In genomic region chrX:120839506-120839905, GRCh38 we compare ENCODE assay signal across 28 cellular contexts. TPM values are rescaled to one million over a fixed set of nuclear protein-coding genes. Genes with fewer than 3 reads are reported as not detected.
DNase-seq lines count a peak whose midpoint lies in the region; ATAC-seq, FAIRE-seq and TF ChIP-seq lines count a peak whose summit lies in the region.
"Had no signal": no experiment of that assay in that cellular context is flagged by ENCODE, and none has a peak within 500 bp of the region (broad histone marks: within the 10 kb centered on the region; RNA-seq: fewer than 3 reads in every experiment).

No MANE protein-coding gene starts in this region.

- peak overlapping the region; percentile 11 for H3K27ac ChIP-seq in endothelial cell of umbilical vein (ENCODE audit: insufficient read depth, low read depth, low read length)
- H3K27ac ChIP-seq: 22Rv1, spleen, upper lobe of right lung had no signal

- H2AFZ ChIP-seq in endothelial cell of umbilical vein (ENCODE audit: low read depth, low read length), result no peak overlapping the region

- no peaks in the 10 kb centered on the region for H3K79me2 ChIP-seq in endothelial cell of umbilical vein (ENCODE audit: control insufficient read depth, insufficient read depth, low read length)

- H4K20me1 ChIP-seq in endothelial cell of umbilical vein (replicated peaks; ENCODE audit: control insufficient read depth, extremely low read depth, insufficient read depth, low read length), result no peaks in the 10 kb centered on the region

- no peak for TF ChIP-seq POLR2A in endothelial cell of umbilical vein (IDR thresholded peaks at IDR 0.05; ENCODE audit: low read depth, low read length)

- ATAC-seq in GM21381 (IDR thresholded peaks at IDR 0.05; ENCODE audit: unreplicated experiment) (no peak), GM18517 (IDR thresholded peaks at IDR 0.05; ENCODE audit: unreplicated experiment) (no peak), HG03565 (IDR thresholded peaks at IDR 0.05; ENCODE audit: unreplicated experiment) (no peak)
- ATAC-seq: activated CD8-positive, alpha-beta T cell treated with anti-CD3 and anti-CD28 coated beads, Interleukin-2, amount 10 ng/mL, durations not matched to agents 7 days and 5 days; activated T-cell treated with anti-CD3 and anti-CD28 coated beads, Interleukin-2, amount 50 U/mL, for 72 hours; left lobe of liver; upper lobe of right lung had no signal

- H3K9ac ChIP-seq in endothelial cell of umbilical vein (replicated peaks; ENCODE audit: extremely low read depth, insufficient read depth, low read length), result no peak overlapping the region

- POLR2A ChIA-PET in endothelial cell of umbilical vein (lab: Charles Lee), result interaction anchor here (1.0 kb wide), 1 partner anchor 43 kb away, joined by 3 read pairs; no protein-coding TSS in a partner anchor

- no peak overlapping the region for H3K4me2 ChIP-seq in endothelial cell of umbilical vein (ENCODE audit: insufficient read depth, low read length)

- DNase-seq in DMS53 (lab: John Stamatoyannopoulos, UW), result peak; percentile 30
- no peak for DNase-seq in DMS53 treated with DMSO at 0.1 percent for 48 hours (lab: John Stamatoyannopoulos, UW; ENCODE audit: unreplicated experiment)
- DNase-seq in RKO (ENCODE audit: low spot score), result peak; percentile 28
- DNase-seq in endothelial cell of umbilical vein (ENCODE audit: low read depth, low spot score), result peak; percentile 58
- DNase-seq in retinal pigment epithelial cell (ENCODE audit: low read depth), result peak; percentile 29
- DNase-seq: activated B cell treated with CpG ODN at 0.5 μM for 24 hours; activated CD8-positive, alpha-beta T cell treated with anti-CD3 and anti-CD28 coated beads, Interleukin-2, amount 10 ng/mL, durations not matched to agents 7 days and 5 days; activated T-cell treated with anti-CD3 and anti-CD28 coated beads, Interleukin-2, amount 50 U/mL, for 72 hours; DMS153; midbrain; NCI-H1417 treated with DMSO at 0.1 percent for 48 hours; NCI-H2171 treated with DMSO at 0.1 percent for 48 hours; NCI-H82; OCI-M1; spleen; stimulated activated CD4-positive, alpha-beta T cell treated with anti-CD3 and anti-CD28 coated beads, Interleukin-4, amount 100 ng/mL, for 4 hours; upper lobe of right lung had no signal

- CTCF ChIA-PET in endothelial cell of umbilical vein (lab: Charles Lee), result interaction anchor here (1.4 to 2.0 kb wide), 2 partner anchors 45 to 49 kb away, joined by 3 to 10 read pairs; no protein-coding TSS in a partner anchor

- H3K4me3 ChIP-seq in endothelial cell of umbilical vein (replicated peaks in 1 of 3; ENCODE audit: insufficient read depth in 1 of 3, low read depth in 1 of 3, low read length in 3 of 3) (no peak overlapping the region), retinal pigment epithelial cell (ENCODE audit: low read length) (no peak overlapping the region)
- H3K4me3 ChIP-seq: spleen, upper lobe of right lung had no signal

- no TSS peak for BruUV-seq in endothelial cell of umbilical vein (replicated peaks; lab: Mats Ljungman, UMichigan)

- H3K36me3 ChIP-seq in endothelial cell of umbilical vein (ENCODE audit: control insufficient read depth in 2 of 2, extremely low read depth in 1 of 2, insufficient read depth in 2 of 2, low read length in 2 of 2), result no peaks in the 10 kb centered on the region
- H3K36me3 ChIP-seq: spleen, upper lobe of right lung had no signal

- H3K9me1 ChIP-seq in endothelial cell of umbilical vein (replicated peaks; ENCODE audit: control insufficient read depth, extremely low read depth, insufficient read depth, low read length), result no peaks in the 10 kb centered on the region

- H3K4me1 ChIP-seq in endothelial cell of umbilical vein (ENCODE audit: control insufficient read depth, extremely low read depth, insufficient read depth, low read length), result peaks cover 11% of the 10 kb centered on the region
- H3K4me1 ChIP-seq: spleen, upper lobe of right lung had no signal

- intact Hi-C loops in endothelial cell of umbilical vein (cut with micrococcal nuclease), result loop anchor here (2.0 kb wide), 1 partner anchor 49 kb away; no protein-coding TSS in a partner anchor

- TF ChIP-seq CTCF in endothelial cell of umbilical vein (IDR thresholded peaks at IDR 0.05; ENCODE audit: extremely low read depth in 1 of 2, insufficient read depth in 1 of 2, low read depth in 1 of 2, low read length in 2 of 2) (no peak), retinal pigment epithelial cell (conservative IDR thresholded peaks at IDR 0.05; ENCODE audit: low read depth, low read length) (no peak)

- no peaks in the 10 kb centered on the region for H3K9me3 ChIP-seq in endothelial cell of umbilical vein (replicated peaks; ENCODE audit: control insufficient read depth, insufficient read depth, low read length)
- H3K9me3 ChIP-seq: upper lobe of right lung had no signal

- dilution Hi-C loops in endothelial cell of umbilical vein (cut with MboI; ENCODE audit: extremely low pct_ligation_motif_present, low sequenced_read_pairs), result no loop called here

- peak; percentile 99 for FAIRE-seq in endothelial cell of umbilical vein (lab: Jason Lieb, UNC)
- FAIRE-seq: H54 had no signal

- no peaks in the 10 kb centered on the region for H3K27me3 ChIP-seq in endothelial cell of umbilical vein (ENCODE audit: control insufficient read depth in 2 of 2, insufficient read depth in 2 of 2, low read length in 2 of 2)
- H3K27me3 ChIP-seq: spleen, upper lobe of right lung had no signal

TF ChIP-seq in endothelial cell of umbilical vein, 7 proteins besides CTCF, POLR2A, EP300 and RAD21:
- TF ChIP-seq GATA2 (IDR thresholded peaks at IDR 0.05; ENCODE audit: insufficient read depth, insufficient read length, low read depth, low read length), result no peak
- no peak for TF ChIP-seq EZH2 (IDR thresholded peaks at IDR 0.05; ENCODE audit: borderline replicate concordance, low read depth, low read length, severe bottlenecking)
- peak; percentile 66 for TF ChIP-seq JUN (IDR thresholded peaks at IDR 0.05; ENCODE audit: borderline replicate concordance, insufficient read depth, insufficient read length, low read depth)
- TF ChIP-seq FOS (IDR thresholded peaks at IDR 0.05; ENCODE audit: borderline replicate concordance, insufficient read depth, low read length), result peak; percentile 73

RNA-seq across cellular contexts. Expression of gene CT47B1, which starts 36.2 kb away (rescaled TPM):
- not detected in 2 replicates for total RNA-seq in endothelial cell of umbilical vein
- not detected in 2 replicates for polyA plus RNA-seq in endothelial cell of umbilical vein
- polyA plus RNA-seq in endothelial cell of umbilical vein (2011; cell fraction: cytosol; rRNA removed), result not detected in 2 replicates
- not detected in 2 replicates for polyA plus RNA-seq in endothelial cell of umbilical vein (2011; cell fraction: nucleus; rRNA removed)
- not detected in 2 replicates for polyA plus RNA-seq in endothelial cell of umbilical vein (2012)
- polyA minus RNA-seq in endothelial cell of umbilical vein, result not detected in 2 replicates
- not detected for polyA minus RNA-seq in endothelial cell of umbilical vein (2011; cell fraction: cytosol; rRNA and poly(A)+ RNA removed)
- polyA minus RNA-seq in endothelial cell of umbilical vein (2011; cell fraction: nucleus; rRNA and poly(A)+ RNA removed), result not detected in 2 replicates
- total RNA-seq: activated B cell treated with CpG ODN at 0.5 μM for 24 hours; activated CD8-positive, alpha-beta T cell treated with anti-CD3 and anti-CD28 coated beads, Interleukin-2, amount 10 ng/mL, durations not matched to agents 7 days and 5 days; activated T-cell treated with anti-CD3 and anti-CD28 coated beads, Interleukin-2, amount 50 U/mL, for 72 hours; dermis microvascular lymphatic vessel endothelial cell; epithelial cell of proximal tubule; left lobe of liver; neural crest cell; posterior vena cava; spleen; T-helper 2 cell treated with Interferon-gamma antibody and Interleukin-4, amounts not matched to agents 100 ng/mL and 5 ng/mL, for 36 hours; upper lobe of right lung had no signal
- polyA plus RNA-seq: spleen had no signal
